Comparison of ENCODE assay signal across 9 cellular contexts in the genomic region with DNA sequence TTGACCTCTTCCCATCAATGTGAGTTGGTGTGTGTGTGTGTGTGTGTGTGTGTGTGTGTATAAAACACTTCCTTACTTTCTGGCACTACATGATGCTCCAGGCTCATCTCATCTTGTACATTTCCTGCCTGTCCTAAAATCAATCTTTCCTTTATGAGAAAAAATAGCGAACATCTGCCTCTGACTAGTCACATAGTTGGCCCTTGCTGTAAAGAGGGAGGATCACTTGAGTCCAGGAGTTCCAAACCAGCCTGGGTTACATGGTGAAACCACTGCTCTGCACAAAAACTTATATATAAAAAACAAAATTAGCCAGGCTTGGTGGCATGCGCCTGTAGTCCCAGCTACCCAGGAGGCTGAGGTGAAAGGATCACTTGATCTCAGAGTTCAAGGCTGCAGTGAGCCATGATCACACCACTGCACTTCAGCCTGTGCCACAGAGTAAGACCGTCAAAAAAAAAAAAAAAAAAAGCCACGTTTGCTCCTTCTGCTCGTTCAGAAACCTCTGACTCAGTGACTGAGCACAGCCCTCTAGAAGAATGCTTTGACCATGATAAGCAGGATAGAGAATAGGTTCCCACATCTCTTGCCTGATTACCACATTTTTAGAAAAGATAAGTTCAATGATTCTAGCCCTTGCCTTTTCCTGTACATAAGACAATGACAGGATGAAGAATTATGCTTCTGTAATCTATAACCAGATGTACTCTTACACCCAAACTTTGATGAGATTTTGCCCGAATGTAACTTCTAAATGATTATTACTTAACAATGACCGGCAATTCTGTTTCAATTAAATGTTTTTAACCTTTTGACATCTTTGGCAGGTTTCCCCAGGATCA. TPM values are rescaled to one million over a fixed set of nuclear protein-coding genes. Genes with fewer than 3 reads are reported as not detected.
DNase-seq lines count a peak whose midpoint lies in the region; ATAC-seq, FAIRE-seq and TF ChIP-seq lines count a peak whose summit lies in the region.
"Had no signal": no experiment of that assay in that cellular context is flagged by ENCODE, and none has a peak within 500 bp of the region (broad histone marks: within the 10 kb centered on the region; RNA-seq: fewer than 3 reads in every experiment).

No MANE protein-coding gene starts in this region.

- H3K27ac Mint-ChIP-seq in activated CD8-positive, alpha-beta T cell treated with anti-CD3 and anti-CD28 coated beads for 36 hours = no peak overlapping the region
- H3K27ac Mint-ChIP-seq in CD4-positive, alpha-beta T cell = no peak overlapping the region

- 52% methylated on average over 7 of the region's 7 CpGs for WGBS in liver
- WGBS in HepG2 (ENCODE audit: low lambda C conversion rate) = 22% methylated on average over 7 of the region's 7 CpGs

- no peaks in the 10 kb centered on the region for H3K79me2 ChIP-seq in HepG2 (ENCODE audit: insufficient read depth, low read length)

- no peak overlapping the region for H3K4me3 Mint-ChIP-seq in activated CD8-positive, alpha-beta T cell treated with anti-CD3 and anti-CD28 coated beads for 36 hours
- H3K4me3 Mint-ChIP-seq in CD4-positive, alpha-beta T cell = no peak overlapping the region

- intact Hi-C loops in HepG2 (cut with micrococcal nuclease; ENCODE audit: unreplicated experiment) (no loop called here), left ventricle myocardium superior (cut with micrococcal nuclease) (no loop called here)
- intact Hi-C loops in activated CD8-positive, alpha-beta T cell treated with anti-CD3 and anti-CD28 coated beads for 36 hours (cut with micrococcal nuclease) = no loop called here
- intact Hi-C loops in CD4-positive, alpha-beta T cell (cut with DNase I, micrococcal nuclease) = no loop called here

- TF ChIP-seq CTCF in liver (IDR thresholded peaks at IDR 0.05; ENCODE audit: low read depth, low read length, missing input control) (no peak), HepG2 (CRISPR knock-in tag; IDR thresholded peaks at IDR 0.05) (no peak)
- no peak for TF ChIP-seq CTCF in activated CD8-positive, alpha-beta T cell treated with anti-CD3 and anti-CD28 coated beads for 36 hours (IDR thresholded peaks at IDR 0.05)
- TF ChIP-seq CTCF in CD4-positive, alpha-beta T cell (IDR thresholded peaks at IDR 0.05) = no peak

- FAIRE-seq in HepG2 (lab: Jason Lieb, UNC) = no peak

- H3K9ac ChIP-seq in liver (ENCODE audit: low read depth in 1 of 2, low read length in 2 of 2) = no peak overlapping the region
- no peak overlapping the region for H3K9ac ChIP-seq in HepG2 (ENCODE audit: insufficient read depth, low read depth, low read length)

- H3K27me3 ChIP-seq in liver (ENCODE audit: control insufficient read depth in 4 of 4, insufficient read depth in 4 of 4, low read length in 3 of 4) = no peaks in the 10 kb centered on the region
- no peaks in the 10 kb centered on the region for H3K27me3 ChIP-seq in HepG2 (ENCODE audit: control insufficient read depth in 1 of 2, insufficient read depth in 2 of 2, low read length in 2 of 2)
- H3K27me3 ChIP-seq in CD4-positive, alpha-beta T cell (ENCODE audit: control insufficient read depth, insufficient read depth, low read length) = no peaks in the 10 kb centered on the region

- no peak for DNase-seq in HepG2 (ENCODE audit: low spot score)
- DNase-seq in activated CD8-positive, alpha-beta T cell treated with anti-CD3 and anti-CD28 coated beads for 36 hours = peak; percentile 25
- no peak for DNase-seq in left ventricle myocardium superior
- no peak for DNase-seq in NCI-H1092 treated with DMSO at 0.1 percent for 48 hours (lab: John Stamatoyannopoulos, UW)
- no peak for DNase-seq in CD4-positive, alpha-beta T cell
- DNase-seq in mucosa of gallbladder (ENCODE audit: low spot score) = no peak
- DNase-seq: effector CD4-positive, alpha-beta T cell had no signal

- no peak overlapping the region for H3K4me2 ChIP-seq in HepG2 (ENCODE audit: low read depth, low read length)

- POLR2A ChIA-PET in HepG2 (lab: Yijun Ruan, JAX) = no interaction called here
- POLR2A ChIA-PET in activated CD8-positive, alpha-beta T cell treated with anti-CD3 and anti-CD28 coated beads for 36 hours (lab: Charles Lee) = no interaction called here
- POLR2A ChIA-PET in CD4-positive, alpha-beta T cell (lab: Charles Lee) = interaction anchor here (0.7 kb wide), 1 partner anchor 100 kb away, joined by 3 read pairs; no protein-coding TSS in a partner anchor

- H3K4me1 Mint-ChIP-seq in activated CD8-positive, alpha-beta T cell treated with anti-CD3 and anti-CD28 coated beads for 36 hours (ENCODE audit: low read depth) = peaks cover 21% of the 10 kb centered on the region
- peaks cover 22% of the 10 kb centered on the region for H3K4me1 Mint-ChIP-seq in CD4-positive, alpha-beta T cell (ENCODE audit: low read depth)

- H3K27ac ChIP-seq in liver (ENCODE audit: low read depth in 1 of 2, low read length in 2 of 2) = no peak overlapping the region
- no peak overlapping the region for H3K27ac ChIP-seq in HepG2 (ENCODE audit: extremely low read length, insufficient read depth, low read length)
- no peak overlapping the region for H3K27ac ChIP-seq in CD4-positive, alpha-beta T cell (ENCODE audit: low read depth, low read length)

- CTCF ChIA-PET in HepG2 (lab: Yijun Ruan, JAX; ENCODE audit: low intra/inter-chr PET ratio, low total read pairs) = no interaction called here
- CTCF ChIA-PET in activated CD8-positive, alpha-beta T cell treated with anti-CD3 and anti-CD28 coated beads for 36 hours (lab: Charles Lee) = no interaction called here
- CTCF ChIA-PET in CD4-positive, alpha-beta T cell (lab: Charles Lee) = interaction anchor here (0.6 kb wide), 1 partner anchor 155 kb away, joined by 3 read pairs; no protein-coding TSS in a partner anchor

- no TSS peak for BruUV-seq in HepG2 (replicated peaks; lab: Mats Ljungman, UMichigan)

- H3K9me3 ChIP-seq in liver (ENCODE audit: control insufficient read depth in 4 of 4, low read length in 3 of 4) = no peaks in the 10 kb centered on the region
- no peaks in the 10 kb centered on the region for H3K9me3 ChIP-seq in HepG2 (ENCODE audit: low read length)
- no peaks in the 10 kb centered on the region for H3K9me3 ChIP-seq in CD4-positive, alpha-beta T cell (ENCODE audit: control insufficient read depth, low read length)

- in situ Hi-C loops in HepG2 (cut with HindIII; ENCODE audit: extremely low pct_ligation_motif_present, low pct_unique_long_range_greater_than_20kb) = no loop called here

- no peaks in the 10 kb centered on the region for H3K36me3 ChIP-seq in liver (ENCODE audit: control insufficient read depth in 4 of 4, insufficient read depth in 3 of 4, low read depth in 1 of 4, low read length in 3 of 4)
- no peaks in the 10 kb centered on the region for H3K36me3 ChIP-seq in HepG2 (replicated peaks in 1 of 2; ENCODE audit: control insufficient read depth in 1 of 2, insufficient read depth in 2 of 2, low read length in 2 of 2)

- no peaks in the 10 kb centered on the region for H4K20me1 ChIP-seq in HepG2 (ENCODE audit: insufficient read depth, low read length)

- no peak overlapping the region for H2AFZ ChIP-seq in HepG2 (ENCODE audit: low read length)

- H3K27me3 Mint-ChIP-seq in activated CD8-positive, alpha-beta T cell treated with anti-CD3 and anti-CD28 coated beads for 36 hours = no peaks in the 10 kb centered on the region
- no peaks in the 10 kb centered on the region for H3K27me3 Mint-ChIP-seq in CD4-positive, alpha-beta T cell

- no peaks in the 10 kb centered on the region for H3K36me3 Mint-ChIP-seq in activated CD8-positive, alpha-beta T cell treated with anti-CD3 and anti-CD28 coated beads for 36 hours (ENCODE audit: low read depth)
- no peaks in the 10 kb centered on the region for H3K36me3 Mint-ChIP-seq in CD4-positive, alpha-beta T cell (ENCODE audit: low read depth)

- no peak for ATAC-seq in HepG2
- ATAC-seq in activated CD8-positive, alpha-beta T cell treated with anti-CD3 and anti-CD28 coated beads for 36 hours = peak; percentile 91
- ATAC-seq in left ventricle myocardium superior = peak; percentile 68
- no peak for ATAC-seq in CD4-positive, alpha-beta T cell (ENCODE audit: poor library complexity)
- ATAC-seq in GM19023 (IDR thresholded peaks at IDR 0.05; ENCODE audit: unreplicated experiment) = no peak

- H3K4me1 ChIP-seq in liver (ENCODE audit: control insufficient read depth in 4 of 4, insufficient read depth in 4 of 4, low read length in 3 of 4) = peaks cover 13 to 29% (median 21%) of the 10 kb centered on the region in 4 donors
- 0 out of 2 replicates have a peak, but pooled peaks cover 5% of the 10 kb centered on the region for H3K4me1 ChIP-seq in HepG2 (ENCODE audit: insufficient read depth, low read length)

- no peaks in the 10 kb centered on the region for H3K9me3 Mint-ChIP-seq in activated CD8-positive, alpha-beta T cell treated with anti-CD3 and anti-CD28 coated beads for 36 hours
- no peaks in the 10 kb centered on the region for H3K9me3 Mint-ChIP-seq in CD4-positive, alpha-beta T cell

- TF ChIP-seq RAD21 in liver (IDR thresholded peaks at IDR 0.05) = no peak
- TF ChIP-seq RAD21 in HepG2 (CRISPR knock-in tag; IDR thresholded peaks at IDR 0.05) = no peak

- TF ChIP-seq EP300 in HepG2 (IDR thresholded peaks at IDR 0.05; ENCODE audit: low read depth in 2 of 2, low read length in 2 of 2) = no peak
- no peak for TF ChIP-seq EP300 in HepG2 (CRISPR knock-in tag; IDR thresholded peaks at IDR 0.05; ENCODE audit: borderline replicate concordance)

- H3K4me3 ChIP-seq in liver (ENCODE audit: low read depth in 1 of 3, low read length in 3 of 3) = no peak overlapping the region
- no peak overlapping the region for H3K4me3 ChIP-seq in HepG2 (replicated peaks in 1 of 3; ENCODE audit: insufficient read depth in 1 of 3, low read depth in 2 of 3, low read length in 3 of 3)

- no peak for TF ChIP-seq POLR2A in HepG2 (IDR thresholded peaks at IDR 0.05; ENCODE audit: insufficient read depth in 1 of 2, low read depth in 2 of 2, low read length in 2 of 2)

RNA-seq across cellular contexts. Expression of a gene that starts 45.2 kb away (rescaled TPM):
- total RNA-seq in liver = 10 to 100 TPM in 1 of 2 donors, 1 to 10 TPM in 1; 4.5 to 17.0 TPM
- polyA plus RNA-seq in liver = 10 to 100 TPM in 1 of 2 donors, 1 to 10 TPM in 1; 6.3 to 11.7 TPM
- total RNA-seq in HepG2 (2016; rRNA removed; fragmentation: Illumina TruSeq; extraction: Trizol) = 1.3 TPM in 2 replicates
- total RNA-seq in HepG2 (2016; cell fraction: cytosol; rRNA removed; fragmentation: Illumina TruSeq; extraction: Trizol; ENCODE audit: low read depth) = 1.4 and 2.7 TPM in 2 replicates
- 1.3 and 1.4 TPM in 2 replicates for total RNA-seq in HepG2 (2016; cell fraction: insoluble cytoplasmic fraction; rRNA removed; fragmentation: Illumina TruSeq; extraction: Trizol)
- total RNA-seq in HepG2 (2016; cell fraction: membrane; rRNA removed; fragmentation: Illumina TruSeq; extraction: Trizol) = 3.0 and 3.4 TPM in 2 replicates
- 1.9 and 2.0 TPM in 2 replicates for total RNA-seq in HepG2 (2016; cell fraction: nucleus; rRNA removed; fragmentation: Illumina TruSeq; extraction: Trizol)
- polyA plus RNA-seq in HepG2 (2011; rRNA removed) = 2.0 and 2.1 TPM in 2 replicates
- polyA plus RNA-seq in HepG2 (2011; cell fraction: cytosol; rRNA removed) = 0.91 and 1.9 TPM in 2 replicates
- 1.2 and 1.9 TPM in 2 replicates for polyA plus RNA-seq in HepG2 (2011; cell fraction: nucleus; rRNA removed)
- 1.2 and 1.4 TPM in 2 replicates for polyA plus RNA-seq in HepG2 (2012)
- polyA plus RNA-seq in HepG2 (2016; cell fraction: cytosol; fragmentation: Illumina TruSeq; extraction: Trizol; ENCODE audit: low read depth) = 2.0 and 2.2 TPM in 2 replicates
- polyA plus RNA-seq in HepG2 (2016; cell fraction: insoluble cytoplasmic fraction; fragmentation: Illumina TruSeq; extraction: Trizol; ENCODE audit: low read depth) = 1.2 and 1.5 TPM in 2 replicates
- 1.9 and 2.8 TPM in 2 replicates for polyA plus RNA-seq in HepG2 (2016; cell fraction: membrane; fragmentation: Illumina TruSeq; extraction: Trizol; ENCODE audit: low read depth)
- 2.6 and 2.7 TPM in 2 replicates for polyA plus RNA-seq in HepG2 (2016; cell fraction: nucleus; fragmentation: Illumina TruSeq; extraction: Trizol; ENCODE audit: insufficient read depth, low read depth)
- 1.2 and 2.0 TPM in 2 replicates for polyA minus RNA-seq in HepG2 (2011; rRNA and poly(A)+ RNA removed; ENCODE audit: low replicate concordance)
- 0.97 and 1.6 TPM in 2 replicates for polyA minus RNA-seq in HepG2 (2011; cell fraction: cytosol; rRNA and poly(A)+ RNA removed)
- 5.7 and 6.5 TPM in 2 replicates for polyA minus RNA-seq in HepG2 (2011; cell fraction: nucleus; rRNA and poly(A)+ RNA removed)
- 10 to 100 TPM; 21.1 to 21.5 TPM for total RNA-seq in activated CD8-positive, alpha-beta T cell treated with anti-CD3 and anti-CD28 coated beads for 36 hours
- 7.7 TPM for total RNA-seq in left ventricle myocardium superior
- total RNA-seq in CD4-positive, alpha-beta T cell = 10 to 100 TPM; 76.7 to 77.8 TPM
- total RNA-seq in mucosa of gallbladder = 56.2 TPM

Comparison
In these comparisons a context has a peak if more than half of its experiments do, and no peak if none do; other contexts are left out.
1. ATAC-seq: peak in activated CD8-positive, alpha-beta T cell treated with anti-CD3 and anti-CD28 coated beads for 36 hours (single experiment) and left ventricle myocardium superior (single experiment); none in HepG2 (single experiment), CD4-positive, alpha-beta T cell (single experiment) and GM19023 (single experiment).